Comparison of ENCODE assay signal across 8 cellular contexts in the genomic region with DNA sequence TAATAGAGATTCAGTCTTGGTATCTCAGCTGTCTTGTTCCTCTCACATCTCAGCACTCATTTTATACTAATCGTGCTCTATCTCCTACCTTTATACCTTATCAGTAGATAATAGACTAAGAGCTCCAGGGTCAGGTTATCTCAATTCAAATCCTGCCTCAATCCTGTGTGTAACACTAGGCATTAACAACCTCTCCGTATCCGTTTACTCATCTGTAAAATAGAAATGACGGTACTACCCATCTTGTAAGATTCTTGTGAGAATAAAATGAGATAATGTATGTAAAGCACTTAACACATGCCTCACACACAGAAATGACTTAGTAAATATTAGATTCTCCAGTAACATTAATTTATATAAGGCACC. TPM values are rescaled to one million over a fixed set of nuclear protein-coding genes. Genes with fewer than 3 reads are reported as not detected.
A peak's percentile ranks its signal among the peaks of the same experiment; 100 is the strongest.
DNase-seq lines count a peak whose midpoint lies in the region; ATAC-seq, FAIRE-seq and TF ChIP-seq lines count a peak whose summit lies in the region.

No MANE protein-coding gene starts in this region.

- peaks cover 12% of the 10 kb centered on the region for H3K4me1 ChIP-seq in ectodermal cell (ENCODE audit: control insufficient read depth, insufficient read depth, low read length)
- H3K4me1 ChIP-seq in ovary (ENCODE audit: insufficient read depth) = peaks cover 4% of the 10 kb centered on the region

- no peak for ATAC-seq in GM21381 (IDR thresholded peaks at IDR 0.05; ENCODE audit: unreplicated experiment)
- no peak for ATAC-seq in HG03139 (IDR thresholded peaks at IDR 0.05; ENCODE audit: unreplicated experiment)

- H3K4me3 ChIP-seq in ectodermal cell (ENCODE audit: insufficient read depth, low read depth, low read length) = peak overlapping the region; percentile 88
- H3K4me3 ChIP-seq in ovary = peak overlapping the region; percentile 49

- DNase-seq in GM12892 (ENCODE audit: insufficient read length) = no peak
- DNase-seq in ovary = no peak
- no peak for DNase-seq in Ammon's horn (ENCODE audit: low spot score)
- DNase-seq in posterior cingulate gyrus = no peak

- 84 to 86% methylated on average over 2 to 4 of the region's 4 CpGs for WGBS in ectodermal cell, 2 experiments
- WGBS in ovary, 3 donors = 31 to 35% (median 33%) methylated on average over 4 of the region's 4 CpGs

- H3K36me3 ChIP-seq in KOPT-K1 (ENCODE audit: insufficient read depth, low read length) (peaks cover 24% of the 10 kb centered on the region), ectodermal cell (ENCODE audit: control insufficient read depth, insufficient read depth, low read length) (no peaks in the 10 kb centered on the region), ovary (no peaks in the 10 kb centered on the region)

- TF ChIP-seq CTCF in ovary (IDR thresholded peaks at IDR 0.05) = no peak

- TF ChIP-seq POLR2A in GM12892 (IDR thresholded peaks at IDR 0.05; ENCODE audit: low read depth, low read length) (no peak), ovary (IDR thresholded peaks at IDR 0.05) (no peak)

- peak overlapping the region; percentile 70 for H3K27ac ChIP-seq in KOPT-K1 (ENCODE audit: low read depth, low read length, poor library complexity, severe bottlenecking)
- no peak overlapping the region for H3K27ac ChIP-seq in ectodermal cell (ENCODE audit: insufficient read depth, low read depth, low read length, poor library complexity, severe bottlenecking)
- peak overlapping the region; percentile 97 to 99 for H3K27ac ChIP-seq in ovary

- intact Hi-C loops in ovary (cut with DNase I) (loop anchor here in 1 of 4 donors (2.0 kb wide), 1 partner anchor 62 kb away; no protein-coding TSS in a partner anchor), posterior cingulate gyrus (cut with DNase I) (loop anchor here (1.0 kb wide), 1 partner anchor 62 kb away; no protein-coding TSS in a partner anchor)

- TF ChIP-seq EP300 in ovary (IDR thresholded peaks at IDR 0.05) = no peak

- H3K9me3 ChIP-seq in KOPT-K1 (ENCODE audit: insufficient read depth, low read length, poor library complexity, severe bottlenecking) (no peaks in the 10 kb centered on the region), ectodermal cell (ENCODE audit: control insufficient read depth, low read length) (no peaks in the 10 kb centered on the region), ovary (no peaks in the 10 kb centered on the region)

- peak; percentile 40 for FAIRE-seq in GM12892 (lab: Jason Lieb, UNC)

- H3K27me3 ChIP-seq in ectodermal cell (ENCODE audit: control insufficient read depth, insufficient read depth, low read length, poor library complexity, severe bottlenecking) (no peaks in the 10 kb centered on the region), ovary (no peaks in the 10 kb centered on the region)

RNA-seq across cellular contexts. Expression of a gene that starts 0.6 kb away (rescaled TPM):
- polyA plus RNA-seq in GM12892 (2012; ENCODE audit: missing spikeins) = 110 TPM
- 38.1 TPM for polyA plus RNA-seq in ectodermal cell (2013, experiment 1 of 4)
- 31.6 TPM for polyA plus RNA-seq in ectodermal cell (2013, experiment 2 of 4)
- 34.6 TPM for polyA plus RNA-seq in ectodermal cell (2013, experiment 3 of 4)
- polyA plus RNA-seq in ectodermal cell (2013, experiment 4 of 4) = 34.8 TPM
- total RNA-seq in ovary = 10 to 100 TPM; 28.3 to 74.9 (median 39.7) TPM
- 10 to 100 TPM; 20.5 to 44.7 TPM for polyA plus RNA-seq in ovary

RNA-seq across cellular contexts. Expression of a gene that starts 13.0 kb away (rescaled TPM):
- 4.9 TPM for polyA plus RNA-seq in GM12892 (2012; ENCODE audit: missing spikeins)
- 1.9 TPM for polyA plus RNA-seq in ectodermal cell (2013, experiment 1 of 4)
- 1.9 TPM for polyA plus RNA-seq in ectodermal cell (2013, experiment 2 of 4)
- 1.2 TPM for polyA plus RNA-seq in ectodermal cell (2013, experiment 3 of 4)
- 1.4 TPM for polyA plus RNA-seq in ectodermal cell (2013, experiment 4 of 4)
- 1 to 10 TPM in 6 of 7 donors, under 1 TPM in 1; 0.86 to 1.9 (median 1.5) TPM for total RNA-seq in ovary
- 1 to 10 TPM; 1.9 to 2.6 TPM for polyA plus RNA-seq in ovary
